Comparison of ENCODE assay signal across 14 cellular contexts in genomic region chr11:12141283-12141682, GRCh38. TPM values are rescaled to one million over a fixed set of nuclear protein-coding genes. Genes with fewer than 3 reads are reported as not detected.
DNase-seq lines count a peak whose midpoint lies in the region; FAIRE-seq and TF ChIP-seq lines count a peak whose summit lies in the region.
"Had no signal": no experiment of that assay in that cellular context is flagged by ENCODE, and none has a peak within 500 bp of the region (broad histone marks: within the 10 kb centered on the region; RNA-seq: fewer than 3 reads in every experiment).

No MANE protein-coding gene starts in this region.

- H3K4ac ChIP-seq in mesenchymal stem cell (ENCODE audit: low read depth in 1 of 2, low read length in 2 of 2): no peak overlapping the region

- H3K4me1 ChIP-seq in left ventricle myocardium inferior (peaks cover 93% of the 10 kb centered on the region), mesenchymal stem cell (ENCODE audit: control insufficient read depth, insufficient read depth, low read depth, low read length) (peaks cover 23% of the 10 kb centered on the region), vagina (peaks cover 79% of the 10 kb centered on the region)

- 100% methylated on average over 1 of the region's 1 CpG for WGBS in mesenchymal stem cell

- no peaks in the 10 kb centered on the region for H3K9me3 Mint-ChIP-seq in activated CD4-positive, alpha-beta memory T cell treated with anti-CD3 and anti-CD28 coated beads, Interleukin-2, amount 10 ng/mL, durations not matched to agents 7 days and 5 days
- H3K9me3 Mint-ChIP-seq in glutamatergic neuron (ENCODE audit: unreplicated experiment): no peaks in the 10 kb centered on the region
- H3K9me3 Mint-ChIP-seq: activated B cell treated with CpG ODN at 0.5 μM for 24 hours, immature natural killer cell, type B pancreatic cell had no signal

- H2AK5ac ChIP-seq in mesenchymal stem cell (ENCODE audit: low read length, severe bottlenecking): peak overlapping the region; percentile 31

- no peak overlapping the region for H4K91ac ChIP-seq in mesenchymal stem cell (ENCODE audit: low read length)

- FAIRE-seq in GM12892 (lab: Jason Lieb, UNC): no peak

- H2BK15ac ChIP-seq in mesenchymal stem cell (ENCODE audit: low read depth, poor library complexity, severe bottlenecking): no peak overlapping the region

- no peaks in the 10 kb centered on the region for H3K27me3 Mint-ChIP-seq in activated CD4-positive, alpha-beta memory T cell treated with anti-CD3 and anti-CD28 coated beads, Interleukin-2, amount 10 ng/mL, durations not matched to agents 7 days and 5 days
- peaks cover 3% of the 10 kb centered on the region for H3K27me3 Mint-ChIP-seq in glutamatergic neuron (ENCODE audit: unreplicated experiment)
- H3K27me3 Mint-ChIP-seq: type B pancreatic cell had no signal

- no peak overlapping the region for H3K23ac ChIP-seq in mesenchymal stem cell (ENCODE audit: low read length in 2 of 2)

- H3K27ac ChIP-seq in left ventricle myocardium inferior (replicated peaks): peak overlapping the region; percentile 0
- no peak overlapping the region for H3K27ac ChIP-seq in mesenchymal stem cell (ENCODE audit: low read length, poor library complexity, severe bottlenecking)
- H3K27ac ChIP-seq in vagina: peak overlapping the region; percentile 36

- TF ChIP-seq POLR2A in vagina (IDR thresholded peaks at IDR 0.05) (no peak), GM12892 (IDR thresholded peaks at IDR 0.05; ENCODE audit: low read depth, low read length) (no peak)

- no peak overlapping the region for H3K9ac ChIP-seq in mesenchymal stem cell (ENCODE audit: low read length)

- peak overlapping the region; percentile 19 to 71 for H3K18ac ChIP-seq in mesenchymal stem cell (ENCODE audit: low read depth in 1 of 2, low read length in 2 of 2)

- H3K27ac Mint-ChIP-seq in activated CD4-positive, alpha-beta memory T cell treated with anti-CD3 and anti-CD28 coated beads, Interleukin-2, amount 10 ng/mL, durations not matched to agents 7 days and 5 days: peak overlapping the region; percentile 77
- no peak overlapping the region for H3K27ac Mint-ChIP-seq in glutamatergic neuron (ENCODE audit: unreplicated experiment)
- H3K27ac Mint-ChIP-seq: activated B cell treated with CpG ODN at 0.5 μM for 24 hours had no signal

- DNase-seq in left ventricle myocardium inferior: no peak
- DNase-seq in cardiac septum (ENCODE audit: low spot score): no peak
- DNase-seq in activated CD4-positive, alpha-beta memory T cell treated with anti-CD3 and anti-CD28 coated beads, Interleukin-2, amount 10 ng/mL, durations not matched to agents 7 days and 5 days: no peak
- no peak for DNase-seq in mesenchymal stem cell
- DNase-seq in vagina (ENCODE audit: extremely low spot score in 2 of 2): no peak
- DNase-seq in activated gamma-delta T cell (lab: John Stamatoyannopoulos, UW): no peak
- no peak for DNase-seq in glutamatergic neuron
- DNase-seq in GM12892 (ENCODE audit: insufficient read length): no peak
- DNase-seq: activated B cell treated with CpG ODN at 0.5 μM for 24 hours; activated T-cell treated with anti-CD3 and anti-CD28 coated beads, Interleukin-2, amount 50 U/mL, for 48 hours; immature natural killer cell; MG63; stimulated activated CD4-positive, alpha-beta T cell treated with anti-CD3 and anti-CD28 coated beads, Interleukin-15, amount 100 ng/mL, for 24 hours had no signal

- H3K4me2 ChIP-seq in mesenchymal stem cell (ENCODE audit: low read length, poor library complexity, severe bottlenecking): no peak overlapping the region

- no peak overlapping the region for H2BK120ac ChIP-seq in mesenchymal stem cell (ENCODE audit: low read depth, low read length)

- peak overlapping the region; percentile 1 to 47 for H2BK12ac ChIP-seq in mesenchymal stem cell (ENCODE audit: low read length in 2 of 2)

- H3K4me3 Mint-ChIP-seq in activated CD4-positive, alpha-beta memory T cell treated with anti-CD3 and anti-CD28 coated beads, Interleukin-2, amount 10 ng/mL, durations not matched to agents 7 days and 5 days: no peak overlapping the region
- no peak overlapping the region for H3K4me3 Mint-ChIP-seq in glutamatergic neuron (ENCODE audit: unreplicated experiment)
- H3K4me3 Mint-ChIP-seq: activated B cell treated with CpG ODN at 0.5 μM for 24 hours, immature natural killer cell, type B pancreatic cell had no signal

- H3K9me3 ChIP-seq in left ventricle myocardium inferior (replicated peaks) (no peaks in the 10 kb centered on the region), mesenchymal stem cell (ENCODE audit: control insufficient read depth, low read length) (no peaks in the 10 kb centered on the region), vagina (no peaks in the 10 kb centered on the region)
- H3K9me3 ChIP-seq: MG63 had no signal

- CTCF ChIA-PET in activated CD4-positive, alpha-beta memory T cell treated with anti-CD3 and anti-CD28 coated beads, Interleukin-2, amount 10 ng/mL, durations not matched to agents 7 days and 5 days (lab: Charles Lee): interaction anchor here (1.1 kb wide), 1 partner anchor 95 kb away, joined by 4 read pairs; no protein-coding TSS in a partner anchor

- H2AFZ ChIP-seq in mesenchymal stem cell (ENCODE audit: low read depth, low read length): no peak overlapping the region

- peaks cover 57% of the 10 kb centered on the region for H3K36me3 Mint-ChIP-seq in activated CD4-positive, alpha-beta memory T cell treated with anti-CD3 and anti-CD28 coated beads, Interleukin-2, amount 10 ng/mL, durations not matched to agents 7 days and 5 days (ENCODE audit: low read depth)
- H3K36me3 Mint-ChIP-seq in glutamatergic neuron (ENCODE audit: unreplicated experiment): no peaks in the 10 kb centered on the region
- H3K36me3 Mint-ChIP-seq: type B pancreatic cell had no signal

- peaks cover 38% of the 10 kb centered on the region for H3K79me1 ChIP-seq in mesenchymal stem cell (replicated peaks; ENCODE audit: low read length, poor library complexity, severe bottlenecking)

- H3K36me3 ChIP-seq in left ventricle myocardium inferior: no peaks in the 10 kb centered on the region
- H3K36me3 ChIP-seq in mesenchymal stem cell (ENCODE audit: control insufficient read depth in 1 of 2, insufficient read depth in 2 of 2, low read depth in 1 of 2, low read length in 2 of 2): peaks cover 4 to 17% of the 10 kb centered on the region in 2 experiments
- no peaks in the 10 kb centered on the region for H3K36me3 ChIP-seq in vagina

- H3K14ac ChIP-seq in mesenchymal stem cell (ENCODE audit: low read length in 2 of 2): peak overlapping the region in 1 of 2 experiments; percentile 18

- H3K4me1 Mint-ChIP-seq in activated CD4-positive, alpha-beta memory T cell treated with anti-CD3 and anti-CD28 coated beads, Interleukin-2, amount 10 ng/mL, durations not matched to agents 7 days and 5 days: peaks cover 70% of the 10 kb centered on the region
- peaks cover 3% of the 10 kb centered on the region for H3K4me1 Mint-ChIP-seq in glutamatergic neuron (ENCODE audit: low read depth, unreplicated experiment)
- H3K4me1 Mint-ChIP-seq: activated B cell treated with CpG ODN at 0.5 μM for 24 hours had no signal

- intact Hi-C loops in left ventricle myocardium inferior (cut with micrococcal nuclease): no loop called here
- intact Hi-C loops in cardiac septum (cut with DNase I): no loop called here
- intact Hi-C loops in vagina (cut with DNase I): no loop called here

- no peak overlapping the region for H2BK5ac ChIP-seq in mesenchymal stem cell (ENCODE audit: low read depth, low read length, poor library complexity, severe bottlenecking)

- H3K4me3 ChIP-seq in left ventricle myocardium inferior: no peak overlapping the region
- no peak overlapping the region for H3K4me3 ChIP-seq in mesenchymal stem cell (ENCODE audit: insufficient read depth in 1 of 2, low read depth in 1 of 2, low read length in 2 of 2)
- no peak overlapping the region for H3K4me3 ChIP-seq in vagina
- H3K4me3 ChIP-seq: MG63 had no signal

- H4K8ac ChIP-seq in mesenchymal stem cell (ENCODE audit: low read length): no peak overlapping the region

- no peak for TF ChIP-seq CTCF in left ventricle myocardium inferior (IDR thresholded peaks at IDR 0.05; ENCODE audit: borderline replicate concordance)
- no peak for TF ChIP-seq CTCF in vagina (IDR thresholded peaks at IDR 0.05)
- no peak for TF ChIP-seq CTCF in glutamatergic neuron (IDR thresholded peaks at IDR 0.05; ENCODE audit: partially characterized antibody, unreplicated experiment)

- H3K27me3 ChIP-seq in left ventricle myocardium inferior (ENCODE audit: low read depth): no peaks in the 10 kb centered on the region
- H3K27me3 ChIP-seq in mesenchymal stem cell (ENCODE audit: control insufficient read depth in 1 of 2, insufficient read depth in 1 of 2, low read length in 2 of 2): no peaks in the 10 kb centered on the region
- no peaks in the 10 kb centered on the region for H3K27me3 ChIP-seq in vagina
- H3K27me3 ChIP-seq: MG63 had no signal

- POLR2A ChIA-PET in activated CD4-positive, alpha-beta memory T cell treated with anti-CD3 and anti-CD28 coated beads, Interleukin-2, amount 10 ng/mL, durations not matched to agents 7 days and 5 days (lab: Charles Lee): interaction anchor here (1.0 to 2.8 kb wide), 3 partner anchors 16 to 58 kb away, joined by 3 to 8 read pairs (median 3); no protein-coding TSS in a partner anchor

RNA-seq across cellular contexts. Expression of gene MICAL2, which starts 30.9 kb away (rescaled TPM):
- total RNA-seq in left ventricle myocardium inferior: 85.0 TPM
- 98.7 TPM for total RNA-seq in cardiac septum
- total RNA-seq in activated CD4-positive, alpha-beta memory T cell treated with anti-CD3 and anti-CD28 coated beads, Interleukin-2, amount 10 ng/mL, durations not matched to agents 7 days and 5 days: 100 to 1,000 TPM; 135 to 143 TPM
- 96.9 TPM for polyA plus RNA-seq in mesenchymal stem cell (2013, experiment 1 of 2)
- polyA plus RNA-seq in mesenchymal stem cell (2013, experiment 2 of 2): 100 TPM
- 41.7 TPM for total RNA-seq in vagina
- 4.4 TPM for total RNA-seq in glutamatergic neuron (ENCODE audit: unreplicated experiment)
- polyA plus RNA-seq in GM12892 (2012; ENCODE audit: missing spikeins): 1.1 TPM
